Comparison of ENCODE assay signal across 27 cellular contexts in the genomic region with DNA sequence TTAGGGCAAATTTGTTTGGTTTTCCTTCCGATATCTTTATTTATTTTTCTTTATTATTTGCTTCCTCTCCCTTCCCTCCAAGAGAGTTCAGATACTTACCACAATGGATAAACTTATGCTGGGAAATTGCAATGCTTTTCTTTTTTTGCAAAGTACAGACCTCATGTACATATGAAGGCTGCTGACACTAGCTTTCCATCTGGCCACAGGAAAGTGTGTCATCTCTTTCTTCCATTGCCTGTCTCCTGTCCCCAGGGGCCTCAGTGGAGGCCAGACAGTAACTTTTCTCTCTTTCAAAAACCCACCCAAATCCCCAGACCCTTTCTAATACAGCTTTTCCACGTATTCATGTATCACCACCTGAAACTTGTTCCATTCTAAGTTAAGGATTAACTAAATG.
"Had no signal": no experiment of that assay in that cellular context is flagged by ENCODE, and none has a peak within 500 bp of the region (broad histone marks: within the 10 kb centered on the region; RNA-seq: fewer than 3 reads in every experiment).

No MANE protein-coding gene starts in this region.

- H3K4me1 Mint-ChIP-seq: activated CD4-positive, alpha-beta T cell treated with anti-CD3 and anti-CD28 coated beads for 36 hours; activated CD4-positive, alpha-beta T cell treated with anti-CD3 and anti-CD28 coated beads, Interleukin-2, amount 10 ng/mL, durations not matched to agents 24 days and 14 days; activated CD8-positive, alpha-beta memory T cell treated with anti-CD3 and anti-CD28 coated beads, Interleukin-2, amount 10 ng/mL, durations not matched to agents 7 days and 5 days; activated naive CD4-positive, alpha-beta T cell treated with anti-CD3 and anti-CD28 coated beads, Interleukin-2, amount 50 U/mL, for 24 hours; activated naive CD8-positive, alpha-beta T cell treated with anti-CD3 and anti-CD28 coated beads for 36 hours; endodermal cell had no signal

- H3K4me3 ChIP-seq: adrenal gland, body of pancreas, gastroesophageal sphincter had no signal

- H3K36me3 Mint-ChIP-seq: activated CD4-positive, alpha-beta memory T cell treated with anti-CD3 and anti-CD28 coated beads for 36 hours; activated CD8-positive, alpha-beta memory T cell treated with anti-CD3 and anti-CD28 coated beads, Interleukin-2, amount 10 ng/mL, durations not matched to agents 7 days and 5 days; activated naive CD4-positive, alpha-beta T cell treated with anti-CD3 and anti-CD28 coated beads, Interleukin-2, amount 50 U/mL, for 24 hours; activated naive CD8-positive, alpha-beta T cell treated with anti-CD3 and anti-CD28 coated beads for 36 hours had no signal

- H3K9me3 Mint-ChIP-seq: activated CD4-positive, alpha-beta memory T cell treated with anti-CD3 and anti-CD28 coated beads for 36 hours; activated CD4-positive, alpha-beta T cell treated with anti-CD3 and anti-CD28 coated beads, Interleukin-2, amount 10 ng/mL, durations not matched to agents 24 days and 14 days; activated naive CD4-positive, alpha-beta T cell treated with anti-CD3 and anti-CD28 coated beads for 36 hours; activated naive CD4-positive, alpha-beta T cell treated with anti-CD3 and anti-CD28 coated beads, Interleukin-2, amount 50 U/mL, for 24 hours; activated naive CD8-positive, alpha-beta T cell treated with anti-CD3 and anti-CD28 coated beads for 36 hours; activated naive CD8-positive, alpha-beta T cell treated with anti-CD3 and anti-CD28 coated beads, Interleukin-2, amount 50 U/mL, for 24 hours; activated T-helper 1 cell treated with anti-CD3 and anti-CD28 coated beads, Interleukin-12 subunit alpha, Interleukin-12 subunit beta, Interleukin-2, Interleukin-4 antibody, amounts not matched to agents 30 ng/mL and 10 ng/mL and 1 ng/mL, durations not matched to agents 14 hours and 24 hours and 36 hours; activated T-helper 2 cell treated with anti-CD3 and anti-CD28 coated beads, Interferon-gamma antibody, Interleukin-2, Interleukin-4, amounts not matched to agents 10 μg/mL and 5 μg/mL and 100 μg/mL, durations not matched to agents 14 hours and 24 hours and 36 hours; endodermal cell had no signal

- H3K27me3 Mint-ChIP-seq: activated naive CD4-positive, alpha-beta T cell treated with anti-CD3 and anti-CD28 coated beads, Interleukin-2, amount 50 U/mL, for 24 hours; activated naive CD8-positive, alpha-beta T cell treated with anti-CD3 and anti-CD28 coated beads for 36 hours had no signal

- H3K27ac Mint-ChIP-seq: activated CD4-positive, alpha-beta memory T cell treated with anti-CD3 and anti-CD28 coated beads for 36 hours; activated CD4-positive, alpha-beta T cell treated with anti-CD3 and anti-CD28 coated beads for 36 hours; activated CD4-positive, alpha-beta T cell treated with anti-CD3 and anti-CD28 coated beads, Interleukin-2, amount 10 ng/mL, durations not matched to agents 24 days and 14 days; activated CD8-positive, alpha-beta memory T cell treated with anti-CD3 and anti-CD28 coated beads, Interleukin-2, amount 10 ng/mL, durations not matched to agents 7 days and 5 days; activated CD8-positive, alpha-beta T cell treated with anti-CD3 and anti-CD28 coated beads, Interleukin-2, amount 10 ng/mL, durations not matched to agents 7 days and 5 days; activated naive CD4-positive, alpha-beta T cell treated with anti-CD3 and anti-CD28 coated beads for 36 hours; activated naive CD4-positive, alpha-beta T cell treated with anti-CD3 and anti-CD28 coated beads, Interleukin-2, amount 50 U/mL, for 24 hours; activated naive CD8-positive, alpha-beta T cell treated with anti-CD3 and anti-CD28 coated beads for 36 hours; activated naive CD8-positive, alpha-beta T cell treated with anti-CD3 and anti-CD28 coated beads, Interleukin-2, amount 50 U/mL, for 24 hours; activated T-helper 1 cell treated with anti-CD3 and anti-CD28 coated beads, Interleukin-12 subunit alpha, Interleukin-12 subunit beta, Interleukin-2, Interleukin-4 antibody, amounts not matched to agents 30 ng/mL and 10 ng/mL and 1 ng/mL, durations not matched to agents 14 hours and 24 hours and 36 hours; activated T-helper 2 cell treated with anti-CD3 and anti-CD28 coated beads, Interferon-gamma antibody, Interleukin-2, Interleukin-4, amounts not matched to agents 10 μg/mL and 5 μg/mL and 100 μg/mL, durations not matched to agents 14 hours and 24 hours and 36 hours; endodermal cell had no signal

- H3K9me3 ChIP-seq: adrenal gland, body of pancreas, gastroesophageal sphincter had no signal

- H3K27ac ChIP-seq: adrenal gland, body of pancreas, foreskin keratinocyte, gastroesophageal sphincter had no signal

- H3K36me3 ChIP-seq: adrenal gland, gastroesophageal sphincter had no signal

- H3K4me1 ChIP-seq: adrenal gland, body of pancreas, foreskin keratinocyte, gastroesophageal sphincter had no signal

- H3K27me3 ChIP-seq: adrenal gland, body of pancreas, foreskin keratinocyte, gastroesophageal sphincter had no signal

- H3K4me3 Mint-ChIP-seq: activated CD4-positive, alpha-beta memory T cell treated with anti-CD3 and anti-CD28 coated beads for 36 hours; activated CD4-positive, alpha-beta T cell treated with anti-CD3 and anti-CD28 coated beads for 36 hours; activated CD4-positive, alpha-beta T cell treated with anti-CD3 and anti-CD28 coated beads, Interleukin-2, amount 10 ng/mL, durations not matched to agents 24 days and 14 days; activated CD8-positive, alpha-beta memory T cell treated with anti-CD3 and anti-CD28 coated beads, Interleukin-2, amount 10 ng/mL, durations not matched to agents 7 days and 5 days; activated CD8-positive, alpha-beta T cell treated with anti-CD3 and anti-CD28 coated beads, Interleukin-2, amount 10 ng/mL, durations not matched to agents 7 days and 5 days; activated naive CD4-positive, alpha-beta T cell treated with anti-CD3 and anti-CD28 coated beads for 36 hours; activated naive CD4-positive, alpha-beta T cell treated with anti-CD3 and anti-CD28 coated beads, Interleukin-2, amount 50 U/mL, for 24 hours; activated naive CD8-positive, alpha-beta T cell treated with anti-CD3 and anti-CD28 coated beads for 36 hours; activated naive CD8-positive, alpha-beta T cell treated with anti-CD3 and anti-CD28 coated beads, Interleukin-2, amount 50 U/mL, for 24 hours; activated T-helper 1 cell treated with anti-CD3 and anti-CD28 coated beads, Interleukin-12 subunit alpha, Interleukin-12 subunit beta, Interleukin-2, Interleukin-4 antibody, amounts not matched to agents 30 ng/mL and 10 ng/mL and 1 ng/mL, durations not matched to agents 14 hours and 24 hours and 36 hours; endodermal cell had no signal

- DNase-seq: activated CD4-positive, alpha-beta memory T cell treated with anti-CD3 and anti-CD28 coated beads for 36 hours; activated CD4-positive, alpha-beta T cell treated with anti-CD3 and anti-CD28 coated beads for 36 hours; activated CD4-positive, alpha-beta T cell treated with anti-CD3 and anti-CD28 coated beads, Interleukin-2, amount 10 ng/mL, durations not matched to agents 24 days and 14 days; activated CD4-positive, CD25-positive, alpha-beta regulatory T cell; activated CD4-positive, CD25-positive, alpha-beta regulatory T cell treated with anti-CD3 and anti-CD28 coated beads, Interleukin-2, amount 50 U/mL, for 72 hours; activated CD8-positive, alpha-beta memory T cell treated with anti-CD3 and anti-CD28 coated beads, Interleukin-2, amount 10 ng/mL, durations not matched to agents 7 days and 5 days; activated CD8-positive, alpha-beta memory T cell treated with anti-CD3 and anti-CD28 coated beads, Interleukin-2, amount 50 U/mL, for 4 hours; activated CD8-positive, alpha-beta T cell treated with anti-CD3 and anti-CD28 coated beads, Interleukin-2, amount 10 ng/mL, durations not matched to agents 7 days and 5 days; activated effector memory CD4-positive, alpha-beta T cell treated with anti-CD3 and anti-CD28 coated beads, Interleukin-2, amount 50 U/mL, for 16 hours; activated naive CD4-positive, alpha-beta T cell treated with anti-CD3 and anti-CD28 coated beads for 36 hours; activated naive CD8-positive, alpha-beta T cell treated with anti-CD3 and anti-CD28 coated beads for 36 hours; activated naive CD8-positive, alpha-beta T cell treated with anti-CD3 and anti-CD28 coated beads, Interleukin-2, amount 50 U/mL, for 24 hours; activated T-cell treated with anti-CD3 and anti-CD28 coated beads, Interleukin-2, amount 50 U/mL, for 1 hour; activated T-cell treated with anti-CD3 and anti-CD28 coated beads, Interleukin-2, amount 50 U/mL, for 48 hours; adrenal gland; aorta; body of pancreas; cortex of kidney; dermis blood vessel endothelial cell; effector CD8-positive, alpha-beta T cell; endodermal cell; foreskin keratinocyte; T-helper 2 cell had no signal
